ENCODE assay signal across 9 cellular contexts in genomic region chr10:112981553-112981952, GRCh38. TPM values are rescaled to one million over a fixed set of nuclear protein-coding genes. Genes with fewer than 3 reads are reported as not detected.
DNase-seq lines count a peak whose midpoint lies in the region; ATAC-seq lines count a peak whose summit lies in the region.
"Had no signal": no experiment of that assay in that cellular context is flagged by ENCODE, and none has a peak within 500 bp of the region (broad histone marks: within the 10 kb centered on the region; RNA-seq: fewer than 3 reads in every experiment).

No MANE protein-coding gene starts in this region.

- H3K27ac ChIP-seq in BLaER1 = no peak overlapping the region

- peaks cover 100% of the 10 kb centered on the region for H4K20me1 ChIP-seq in BLaER1

- H3K27me3 Mint-ChIP-seq in activated T-cell treated with anti-CD3 and anti-CD28 coated beads, Interleukin-2, amount 50 U/mL, for 24 hours = peaks cover 87% of the 10 kb centered on the region

- H3K27ac Mint-ChIP-seq in activated T-cell treated with anti-CD3 and anti-CD28 coated beads, Interleukin-2, amount 50 U/mL, for 24 hours = no peak overlapping the region
- H3K27ac Mint-ChIP-seq: activated naive CD8-positive, alpha-beta T cell treated with anti-CD3 and anti-CD28 coated beads, Interleukin-2, amount 10 ng/mL, durations not matched to agents 7 days and 5 days had no signal

- DNase-seq in activated T-cell treated with anti-CD3 and anti-CD28 coated beads, Interleukin-2, amount 50 U/mL, for 24 hours = peak; percentile 59
- no peak for DNase-seq in ureter (ENCODE audit: low spot score)
- DNase-seq in NCI-H774 (lab: John Stamatoyannopoulos, UW) = no peak
- no peak for DNase-seq in Ammon's horn (ENCODE audit: low spot score)
- DNase-seq in NCI-H2107 treated with DMSO at 0.1 percent for 48 hours (lab: John Stamatoyannopoulos, UW; ENCODE audit: unreplicated experiment) = no peak
- DNase-seq: activated naive CD8-positive, alpha-beta T cell treated with anti-CD3 and anti-CD28 coated beads, Interleukin-2, amount 10 ng/mL, durations not matched to agents 7 days and 5 days had no signal

- peak overlapping the region; percentile 77 for H3K4me2 ChIP-seq in BLaER1

- no peak overlapping the region for H3K4me3 Mint-ChIP-seq in activated T-cell treated with anti-CD3 and anti-CD28 coated beads, Interleukin-2, amount 50 U/mL, for 24 hours
- H3K4me3 Mint-ChIP-seq: activated naive CD8-positive, alpha-beta T cell treated with anti-CD3 and anti-CD28 coated beads, Interleukin-2, amount 10 ng/mL, durations not matched to agents 7 days and 5 days had no signal

- peaks cover 13% of the 10 kb centered on the region; the same call in 1 of the 2 replicates for H3K36me3 ChIP-seq in BLaER1

- ATAC-seq in GM19351 (IDR thresholded peaks at IDR 0.05; ENCODE audit: unreplicated experiment) (peak; percentile 93), HG03159 (IDR thresholded peaks at IDR 0.05; ENCODE audit: unreplicated experiment) (peak; percentile 93)

- no peak overlapping the region for H3K9ac ChIP-seq in BLaER1

- peaks cover 25% of the 10 kb centered on the region for H3K4me1 Mint-ChIP-seq in activated T-cell treated with anti-CD3 and anti-CD28 coated beads, Interleukin-2, amount 50 U/mL, for 24 hours (ENCODE audit: low read depth)

- H3K9me3 Mint-ChIP-seq in activated T-cell treated with anti-CD3 and anti-CD28 coated beads, Interleukin-2, amount 50 U/mL, for 24 hours = no peaks in the 10 kb centered on the region
- H3K9me3 Mint-ChIP-seq: activated naive CD8-positive, alpha-beta T cell treated with anti-CD3 and anti-CD28 coated beads, Interleukin-2, amount 10 ng/mL, durations not matched to agents 7 days and 5 days had no signal

- no peaks in the 10 kb centered on the region for H3K9me3 ChIP-seq in BLaER1

- H3K4me1 ChIP-seq in BLaER1 = peaks cover 55% of the 10 kb centered on the region

- no peaks in the 10 kb centered on the region for H3K36me3 Mint-ChIP-seq in activated T-cell treated with anti-CD3 and anti-CD28 coated beads, Interleukin-2, amount 50 U/mL, for 24 hours (ENCODE audit: low read depth)
- H3K36me3 Mint-ChIP-seq: activated naive CD8-positive, alpha-beta T cell treated with anti-CD3 and anti-CD28 coated beads, Interleukin-2, amount 10 ng/mL, durations not matched to agents 7 days and 5 days had no signal

- peaks cover 10% of the 10 kb centered on the region; the same call in 1 of the 2 replicates for H3K27me3 ChIP-seq in BLaER1

- no peak overlapping the region for H3K4me3 ChIP-seq in BLaER1

RNA-seq across cellular contexts. Expression of gene TCF7L2, which starts 31.5 kb away (rescaled TPM):
- 52.5 TPM for total RNA-seq in ureter
